In genomic region chr16:70701596-70701995, GRCh38 we compare ENCODE assay signal across 11 cellular contexts. TPM values are rescaled to one million over a fixed set of nuclear protein-coding genes. Genes with fewer than 3 reads are reported as not detected.
A peak's percentile ranks its signal among the peaks of the same experiment; 100 is the strongest.
DNase-seq lines count a peak whose midpoint lies in the region; ATAC-seq and TF ChIP-seq lines count a peak whose summit lies in the region.
"Had no signal": no experiment of that assay in that cellular context is flagged by ENCODE, and none has a peak within 500 bp of the region (broad histone marks: within the 10 kb centered on the region; RNA-seq: fewer than 3 reads in every experiment).

No MANE protein-coding gene starts in this region.

- no peak for ATAC-seq in HG03342 (IDR thresholded peaks at IDR 0.05; ENCODE audit: unreplicated experiment)
- ATAC-seq: stimulated activated memory B cell treated with anti-CD40 and anti-IgM and Interleukin-4, amounts not matched to agents 10 μg/mL and 1 μg/mL and 100 μg/mL, for 72 hours had no signal

- H3K36me3 ChIP-seq in breast epithelium: no peaks in the 10 kb centered on the region
- H3K36me3 ChIP-seq in suprapubic skin: no peaks in the 10 kb centered on the region

- H3K27ac ChIP-seq in breast epithelium (peak overlapping the region; percentile 96), suprapubic skin (peak overlapping the region; percentile 90)

- no peak for TF ChIP-seq EP300 in suprapubic skin (IDR thresholded peaks at IDR 0.05)

- H3K27me3 ChIP-seq in breast epithelium (no peaks in the 10 kb centered on the region), suprapubic skin (no peaks in the 10 kb centered on the region)

- intact Hi-C loops in breast epithelium (cut with DNase I; ENCODE audit: low total_unique reads): no loop called here

- 76% methylated on average over 9 of the region's 9 CpGs for WGBS in suprapubic skin

- TF ChIP-seq CTCF in breast epithelium (IDR thresholded peaks at IDR 0.05): no peak
- no peak for TF ChIP-seq CTCF in suprapubic skin (IDR thresholded peaks at IDR 0.05)

- H3K9me3 ChIP-seq in breast epithelium: no peaks in the 10 kb centered on the region
- no peaks in the 10 kb centered on the region for H3K9me3 ChIP-seq in suprapubic skin

- H3K4me3 ChIP-seq in breast epithelium: no peak overlapping the region
- no peak overlapping the region for H3K4me3 ChIP-seq in suprapubic skin

- no peak for TF ChIP-seq POLR2A in breast epithelium (IDR thresholded peaks at IDR 0.05)
- no peak for TF ChIP-seq POLR2A in suprapubic skin (IDR thresholded peaks at IDR 0.05)

- peaks cover 31 to 61% of the 10 kb centered on the region in 2 donors for H3K4me1 ChIP-seq in breast epithelium
- peaks cover 98% of the 10 kb centered on the region for H3K4me1 ChIP-seq in suprapubic skin

- DNase-seq in NCI-H2196 treated with DMSO at 0.1 percent for 48 hours (lab: John Stamatoyannopoulos, UW; ENCODE audit: unreplicated experiment) (peak; percentile 68), breast epithelium (ENCODE audit: low spot score in 2 of 2) (no peak), myocyte (ENCODE audit: low read depth) (peak; percentile 92), suprapubic skin (ENCODE audit: low spot score in 2 of 2) (no peak), superior temporal gyrus (ENCODE audit: extremely low spot score) (no peak)
- no peak for DNase-seq in activated CD4-positive, CD25-positive, alpha-beta regulatory T cell (lab: John Stamatoyannopoulos, UW)
- DNase-seq: activated CD4-positive, alpha-beta T cell treated with anti-CD3 and anti-CD28 coated beads, Interleukin-2, amount 10 ng/mL, durations not matched to agents 7 days and 5 days; kidney; NCI-H2171 had no signal

RNA-seq across cellular contexts. Expression of gene MTSS2, which starts 15.7 kb away (rescaled TPM):
- total RNA-seq in breast epithelium (10 to 100 TPM in 2 of 3 donors, 1 to 10 TPM in 1; 9.4 to 28.8 (median 22.8) TPM), myocyte (170 and 234 TPM in 2 replicates), suprapubic skin (10 to 100 TPM; 30.1 to 58.7 (median 42.6) TPM)
- polyA plus RNA-seq in myocyte (2012): 626 TPM

RNA-seq across cellular contexts. Expression of gene IL34, which starts 55.2 kb away (rescaled TPM):
- 10 to 100 TPM in 1 of 3 donors, 1 to 10 TPM in 1, under 1 TPM in 1; 0.64 to 37.9 (median 7.5) TPM for total RNA-seq in breast epithelium
- total RNA-seq in myocyte: 20.0 and 67.8 TPM in 2 replicates
- polyA plus RNA-seq in myocyte (2012): 25.0 TPM
- total RNA-seq in suprapubic skin: 100 to 1,000 TPM in 1 of 4 donors, 10 to 100 TPM in 3; 64.2 to 187 (median 92.5) TPM
- total RNA-seq: activated CD4-positive, alpha-beta T cell treated with anti-CD3 and anti-CD28 coated beads, Interleukin-2, amount 10 ng/mL, durations not matched to agents 7 days and 5 days had no signal

Comparison
In these comparisons a context has a peak if more than half of its experiments do, and no peak if none do; other contexts are left out.
1. DNase-seq: peak in NCI-H2196 treated with DMSO at 0.1 percent for 48 hours (single experiment) and myocyte (single experiment); none in breast epithelium (0 of 2), suprapubic skin (0 of 2), activated CD4-positive, CD25-positive, alpha-beta regulatory T cell (0 of 4) and superior temporal gyrus (single experiment).